Comparison of ENCODE assay signal across 17 cellular contexts in the genomic region with DNA sequence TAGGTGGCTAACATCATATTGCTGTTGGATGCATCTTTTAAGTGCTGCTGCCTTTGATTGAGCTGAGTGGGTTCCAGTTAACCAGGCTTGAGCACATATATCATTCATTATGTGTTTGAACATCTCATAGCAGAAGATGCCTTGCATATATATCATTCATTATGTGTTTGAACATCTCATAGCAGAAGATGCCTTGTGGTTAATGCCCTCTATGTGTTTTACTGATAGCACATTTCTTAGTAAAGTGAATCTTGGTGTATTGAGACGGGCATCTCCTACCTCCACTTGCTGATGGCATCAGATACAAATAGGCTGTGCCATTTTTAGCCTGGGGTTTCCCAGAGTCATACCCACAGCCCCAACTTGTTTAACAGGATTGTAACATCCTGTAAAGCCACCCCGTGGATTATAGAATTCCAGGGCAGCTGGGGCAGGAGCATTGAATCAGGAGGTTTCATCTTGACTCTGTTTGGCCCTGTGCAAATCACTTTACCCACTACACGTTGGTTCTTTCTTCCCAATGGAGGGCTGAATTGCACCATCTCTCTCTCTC. TPM values are rescaled to one million over a fixed set of nuclear protein-coding genes. Genes with fewer than 3 reads are reported as not detected.
DNase-seq lines count a peak whose midpoint lies in the region; ATAC-seq and TF ChIP-seq lines count a peak whose summit lies in the region.
"Had no signal": no experiment of that assay in that cellular context is flagged by ENCODE, and none has a peak within 500 bp of the region (broad histone marks: within the 10 kb centered on the region; RNA-seq: fewer than 3 reads in every experiment).

No MANE protein-coding gene starts in this region.

- peaks cover 0 to 64% (median 3%) of the 10 kb centered on the region in 3 donors for H3K36me3 ChIP-seq in esophagus squamous epithelium

- intact Hi-C loops in esophagus squamous epithelium (cut with DNase I), result no loop called here

- 51 to 53% methylated on average over 3 of the region's 3 CpGs for WGBS in esophagus squamous epithelium, 2 donors

- no peak overlapping the region for H3K4me3 ChIP-seq in esophagus squamous epithelium
- H3K4me3 ChIP-seq: BLaER1 treated with 17β-estradiol and CSF1 and Interleukin-3, amounts not matched to agents 10 nM and 100 nM had no signal

- peaks cover 84% of the 10 kb centered on the region for H3K36me3 Mint-ChIP-seq in stimulated activated effector memory CD8-positive, alpha-beta T cell treated with anti-CD3 and anti-CD28 coated beads, Interleukin-12 subunit alpha, Interleukin-12 subunit beta, amount 100 ng/mL, for 72 hours
- H3K36me3 Mint-ChIP-seq in type B pancreatic cell, result peaks cover 75% of the 10 kb centered on the region

- ATAC-seq in stimulated activated effector memory CD8-positive, alpha-beta T cell treated with anti-CD3 and anti-CD28 coated beads, Interleukin-12 subunit alpha, Interleukin-12 subunit beta, amount 100 ng/mL, for 72 hours, result peak; percentile 76
- no peak for ATAC-seq in GM19395 (IDR thresholded peaks at IDR 0.05; ENCODE audit: unreplicated experiment)

- TF ChIP-seq CTCF in RWPE1 (conservative IDR thresholded peaks at IDR 0.05; ENCODE audit: low read depth) (no peak), esophagus squamous epithelium (IDR thresholded peaks at IDR 0.05) (no peak), type B pancreatic cell (conservative IDR thresholded peaks at IDR 0.05) (no peak)

- H3K4me3 Mint-ChIP-seq in stimulated activated effector memory CD8-positive, alpha-beta T cell treated with anti-CD3 and anti-CD28 coated beads, Interleukin-12 subunit alpha, Interleukin-12 subunit beta, amount 100 ng/mL, for 72 hours, result no peak overlapping the region
- no peak overlapping the region for H3K4me3 Mint-ChIP-seq in type B pancreatic cell

- POLR2A ChIA-PET in RWPE1 (lab: Yijun Ruan, JAX; ENCODE audit: low non-redundant PET), result no interaction called here

- peaks cover 11 to 63% (median 34%) of the 10 kb centered on the region in 3 donors for H3K4me1 ChIP-seq in esophagus squamous epithelium

- H3K4me1 Mint-ChIP-seq in stimulated activated effector memory CD8-positive, alpha-beta T cell treated with anti-CD3 and anti-CD28 coated beads, Interleukin-12 subunit alpha, Interleukin-12 subunit beta, amount 100 ng/mL, for 72 hours, result peaks cover 44% of the 10 kb centered on the region
- H3K4me1 Mint-ChIP-seq in type B pancreatic cell (ENCODE audit: unreplicated experiment), result no peaks in the 10 kb centered on the region

- no peaks in the 10 kb centered on the region for H3K27me3 Mint-ChIP-seq in type B pancreatic cell

- H3K9me3 ChIP-seq in esophagus squamous epithelium, result peaks cover 0 to 7% (median 0%) of the 10 kb centered on the region in 3 donors

- no peak for TF ChIP-seq POLR2A in esophagus squamous epithelium (IDR thresholded peaks at IDR 0.05)

- H3K27ac ChIP-seq in RWPE1 (no peak overlapping the region), esophagus squamous epithelium (peak overlapping the region in 3 of 4 donors; percentile 77 to 87 (median 83))
- H3K27ac ChIP-seq: 22Rv1 had no signal

- H3K27me3 ChIP-seq in esophagus squamous epithelium, result no peaks in the 10 kb centered on the region
- H3K27me3 ChIP-seq: BLaER1 treated with 17β-estradiol and CSF1 and Interleukin-3, amounts not matched to agents 10 nM and 100 nM had no signal

- DNase-seq in DMS53 (lab: John Stamatoyannopoulos, UW) (peak; percentile 19), DMS53 treated with DMSO at 0.1 percent for 48 hours (lab: John Stamatoyannopoulos, UW; ENCODE audit: unreplicated experiment) (no peak), RWPE1 (ENCODE audit: low spot score) (peak; percentile 38), esophagus squamous epithelium (lab: John Stamatoyannopoulos, UW) (no peak), type B pancreatic cell (ENCODE audit: extremely low spot score, unreplicated experiment) (no peak), NCI-H748 treated with DMSO at 0.1 percent for 48 hours (lab: John Stamatoyannopoulos, UW) (no peak)
- DNase-seq in stimulated activated effector memory CD8-positive, alpha-beta T cell treated with anti-CD3 and anti-CD28 coated beads, Interleukin-12 subunit alpha, Interleukin-12 subunit beta, amount 100 ng/mL, for 72 hours (ENCODE audit: low spot score in 2 of 2), result no peak
- DNase-seq: DMS 273 treated with DMSO at 0.1 percent for 48 hours, HCEC 1CT, Kasumi-1, NCI-H187 treated with DMSO at 0.1 percent for 48 hours, NCI-H2171, NCI-H446 treated with DMSO at 0.1 percent for 48 hours, NCI-H82 had no signal

- H3K9me3 Mint-ChIP-seq in stimulated activated effector memory CD8-positive, alpha-beta T cell treated with anti-CD3 and anti-CD28 coated beads, Interleukin-12 subunit alpha, Interleukin-12 subunit beta, amount 100 ng/mL, for 72 hours, result no peaks in the 10 kb centered on the region
- peaks cover under 1% of the 10 kb centered on the region for H3K9me3 Mint-ChIP-seq in type B pancreatic cell

- peak overlapping the region; percentile 4 for H3K27ac Mint-ChIP-seq in stimulated activated effector memory CD8-positive, alpha-beta T cell treated with anti-CD3 and anti-CD28 coated beads, Interleukin-12 subunit alpha, Interleukin-12 subunit beta, amount 100 ng/mL, for 72 hours
- H3K27ac Mint-ChIP-seq in type B pancreatic cell, result no peak overlapping the region

- CTCF ChIA-PET in RWPE1 (lab: Yijun Ruan, JAX), result no interaction called here

RNA-seq across cellular contexts. Expression of gene MTAP, which starts 26.5 kb away (rescaled TPM):
- total RNA-seq in esophagus squamous epithelium (10 to 100 TPM; 16.1 to 37.4 (median 27.6) TPM), type B pancreatic cell (ENCODE audit: low replicate concordance) (73.4 and 77.4 TPM in 2 replicates)

Comparison
In these comparisons a context has a peak if more than half of its experiments do, and no peak if none do; other contexts are left out.
1. DNase-seq: peak in DMS53 (single experiment) and RWPE1 (single experiment); none in DMS53 treated with DMSO at 0.1 percent for 48 hours (single experiment), esophagus squamous epithelium (single experiment), stimulated activated effector memory CD8-positive, alpha-beta T cell treated with anti-CD3 and anti-CD28 coated beads, Interleukin-12 subunit alpha, Interleukin-12 subunit beta, amount 100 ng/mL, for 72 hours (0 of 2), type B pancreatic cell (single experiment) and NCI-H748 treated with DMSO at 0.1 percent for 48 hours (single experiment).